In genomic region chrX:119292445-119292844, GRCh38 we compare ENCODE assay signal across 17 cellular contexts. TPM values are rescaled to one million over a fixed set of nuclear protein-coding genes. Genes with fewer than 3 reads are reported as not detected.
DNase-seq lines count a peak whose midpoint lies in the region; ATAC-seq, FAIRE-seq and TF ChIP-seq lines count a peak whose summit lies in the region.
"Had no signal": no experiment of that assay in that cellular context is flagged by ENCODE, and none has a peak within 500 bp of the region (broad histone marks: within the 10 kb centered on the region; RNA-seq: fewer than 3 reads in every experiment).

No MANE protein-coding gene starts in this region.

- H3K27ac ChIP-seq in GM12878 (ENCODE audit: control insufficient read depth, insufficient read depth) (no peak overlapping the region), HepG2 (ENCODE audit: extremely low read length, insufficient read depth, low read length) (no peak overlapping the region)
- H3K27ac ChIP-seq: psoas muscle, SJCRH30, vagina had no signal

- TF ChIP-seq RAD21 in GM12878 (IDR thresholded peaks at IDR 0.05; ENCODE audit: insufficient read depth, low read depth, low read length) = no peak
- no peak for TF ChIP-seq RAD21 in HepG2 (CRISPR knock-in tag; IDR thresholded peaks at IDR 0.05)

- CTCF ChIA-PET in GM12878 (lab: Yijun Ruan, JAX) (interaction anchor here (0.6 to 1.0 kb wide), 3 partner anchors 14 to 220 kb away, joined by 3 to 4 read pairs (median 4); no protein-coding TSS in a partner anchor), HepG2 (lab: Yijun Ruan, JAX; ENCODE audit: low intra/inter-chr PET ratio, low total read pairs) (no interaction called here)

- H3K9me3 ChIP-seq in GM12878 (replicated peaks; ENCODE audit: control insufficient read depth, insufficient read depth, low read length) (no peaks in the 10 kb centered on the region), HepG2 (ENCODE audit: low read length) (no peaks in the 10 kb centered on the region)
- H3K9me3 ChIP-seq: psoas muscle, SJCRH30, vagina had no signal

- H3K79me2 ChIP-seq in GM12878 (ENCODE audit: control insufficient read depth, insufficient read depth, low read length) (no peaks in the 10 kb centered on the region), HepG2 (ENCODE audit: insufficient read depth, low read length) (no peaks in the 10 kb centered on the region)

- ATAC-seq in GM12878 = no peak
- ATAC-seq in HepG2 = no peak
- ATAC-seq: psoas muscle; stimulated activated naive CD8-positive, alpha-beta T cell treated with anti-CD3 and anti-CD28 coated beads, Interleukin-15, amount 100 ng/mL, for 72 hours had no signal

- H4K20me1 ChIP-seq in GM12878 (ENCODE audit: control insufficient read depth, insufficient read depth) = no peaks in the 10 kb centered on the region
- H4K20me1 ChIP-seq in HepG2 (ENCODE audit: insufficient read depth, low read length) = no peaks in the 10 kb centered on the region

- no peaks in the 10 kb centered on the region for H3K4me1 ChIP-seq in GM12878 (ENCODE audit: control insufficient read depth, insufficient read depth, low read length)
- no peaks in the 10 kb centered on the region for H3K4me1 ChIP-seq in HepG2 (ENCODE audit: insufficient read depth, low read length)
- H3K4me1 ChIP-seq: psoas muscle, SJCRH30, vagina had no signal

- RAD21 ChIA-PET in GM12878 (lab: Charles Lee; ENCODE audit: unreplicated experiment) = interaction anchor here (0.9 to 1.4 kb wide), 2 partner anchors 197 to 220 kb away, joined by 3 read pairs; no protein-coding TSS in a partner anchor

- DNase-seq in GM18507 (ENCODE audit: extremely low spot score, insufficient read length, low read depth) (no peak), M059J (ENCODE audit: low read depth) (peak; percentile 36), GM12878 (ENCODE audit: low read depth, low spot score) (no peak), HepG2 (ENCODE audit: low spot score) (no peak), GM19239 (ENCODE audit: insufficient read length, low spot score) (no peak), amniotic stem cell (lab: John Stamatoyannopoulos, UW) (no peak), HK-2 (ENCODE audit: unreplicated experiment) (no peak)
- DNase-seq: activated CD4-positive, alpha-beta memory T cell treated with anti-CD3 and anti-CD28 coated beads for 36 hours; activated T-cell treated with anti-CD3 and anti-CD28 coated beads, Interleukin-2, amount 50 U/mL, for 48 hours; CD4-positive, alpha-beta T cell; naive B cell; NCI-H1930; NCI-H526 treated with DMSO at 0.1 percent for 48 hours; psoas muscle; SJCRH30; stimulated activated naive CD8-positive, alpha-beta T cell treated with anti-CD3 and anti-CD28 coated beads, Interleukin-15, amount 100 ng/mL, for 72 hours had no signal

- no peaks in the 10 kb centered on the region for H3K36me3 ChIP-seq in GM12878 (ENCODE audit: control insufficient read depth in 2 of 2, insufficient read depth in 2 of 2, low read length in 1 of 2)
- H3K36me3 ChIP-seq in HepG2 (replicated peaks in 1 of 2; ENCODE audit: control insufficient read depth in 1 of 2, insufficient read depth in 2 of 2, low read length in 2 of 2) = no peaks in the 10 kb centered on the region
- H3K36me3 ChIP-seq: SJCRH30, vagina had no signal

- TF ChIP-seq CTCF in GM12878 (IDR thresholded peaks at IDR 0.05 in 2 of 3, conservative IDR thresholded peaks at IDR 0.05 in 1 of 3; ENCODE audit: control insufficient read depth in 2 of 3, extremely low read depth in 1 of 3, insufficient read depth in 1 of 3, low read depth in 3 of 3, low read length in 3 of 3) (peak in 2 of 3 experiments; percentile 13 to 17; a peak in 2 of 6 replicates), HepG2 (CRISPR knock-in tag; IDR thresholded peaks at IDR 0.05) (0 out of 2 replicates have a peak, but pooled peaks have one; percentile 16)

- peaks cover 0 to 3% of the 10 kb centered on the region in 2 experiments; a peak in 1 of 4 replicates for H3K27me3 ChIP-seq in GM12878 (replicated peaks in 1 of 2; ENCODE audit: control insufficient read depth in 2 of 2, insufficient read depth in 2 of 2, low read length in 1 of 2)
- no peaks in the 10 kb centered on the region for H3K27me3 ChIP-seq in HepG2 (ENCODE audit: control insufficient read depth in 1 of 2, insufficient read depth in 2 of 2, low read length in 2 of 2)
- H3K27me3 ChIP-seq: vagina had no signal

- FAIRE-seq in GM18507 (lab: Jason Lieb, UNC) (peak; percentile 5), GM12878 (lab: Jason Lieb, UNC) (no peak), HepG2 (lab: Jason Lieb, UNC) (peak; percentile 34), GM19239 (lab: Jason Lieb, UNC) (no peak)

- POLR2A ChIA-PET in GM12878 (lab: Charles Lee) = no interaction called here
- POLR2A ChIA-PET in HepG2 (lab: Yijun Ruan, JAX) = no interaction called here

- BruUV-seq in GM12878 (replicated peaks; lab: Mats Ljungman, UMichigan) (no TSS peak), HepG2 (replicated peaks; lab: Mats Ljungman, UMichigan) (no TSS peak)

- SMC1A ChIA-PET in GM12878 (lab: Charles Lee; ENCODE audit: uncharacterized antibody, unreplicated experiment) = no interaction called here

- intact Hi-C loops in GM12878 (cut with micrococcal nuclease; ENCODE audit: unreplicated experiment) = no loop called here
- intact Hi-C loops in HepG2 (cut with micrococcal nuclease; ENCODE audit: unreplicated experiment) = no loop called here

- in situ Hi-C loops in GM12878 (cut with MboI) = no loop called here
- in situ Hi-C loops in HepG2 (cut with HindIII; ENCODE audit: extremely low pct_ligation_motif_present, low pct_unique_long_range_greater_than_20kb) = no loop called here

- no peak for TF ChIP-seq EP300 in GM12878 (IDR thresholded peaks at IDR 0.05; ENCODE audit: borderline replicate concordance in 1 of 2, control insufficient read depth in 1 of 2, low read depth in 2 of 2, low read length in 2 of 2)
- no peak for TF ChIP-seq EP300 in HepG2 (IDR thresholded peaks at IDR 0.05; ENCODE audit: low read depth in 2 of 2, low read length in 2 of 2)
- no peak for TF ChIP-seq EP300 in HepG2 (CRISPR knock-in tag; IDR thresholded peaks at IDR 0.05; ENCODE audit: borderline replicate concordance)

- H3K4me2 ChIP-seq in GM12878 (ENCODE audit: control insufficient read depth, insufficient read depth) (no peak overlapping the region), HepG2 (ENCODE audit: low read depth, low read length) (no peak overlapping the region)

- no peak overlapping the region for H3K4me3 ChIP-seq in GM12878
- no peak overlapping the region for H3K4me3 ChIP-seq in HepG2 (replicated peaks in 1 of 3; ENCODE audit: insufficient read depth in 1 of 3, low read depth in 2 of 3, low read length in 3 of 3)
- H3K4me3 ChIP-seq: psoas muscle, SJCRH30, vagina had no signal

- H3K9ac ChIP-seq in GM12878 (ENCODE audit: control insufficient read depth, insufficient read depth, low read length) (no peak overlapping the region), HepG2 (ENCODE audit: insufficient read depth, low read depth, low read length) (no peak overlapping the region)

- H2AFZ ChIP-seq in GM12878 (ENCODE audit: control insufficient read depth, low read depth, low read length) = no peak overlapping the region
- no peak overlapping the region for H2AFZ ChIP-seq in HepG2 (ENCODE audit: low read length)

- TF ChIP-seq POLR2A in GM12878 (IDR thresholded peaks at IDR 0.05; ENCODE audit: low read depth, low read length) (no peak), HepG2 (IDR thresholded peaks at IDR 0.05; ENCODE audit: insufficient read depth in 1 of 2, low read depth in 2 of 2, low read length in 2 of 2) (no peak)

TF ChIP-seq in HepG2, 621 proteins besides CTCF, POLR2A, EP300 and RAD21 (continues in another document):
- TF ChIP-seq U2AF1 (optimal IDR thresholded peaks at IDR 0.05; ENCODE audit: low read depth, low read length) = no peak

RNA-seq across cellular contexts. Expression of gene PGRMC1, which starts 56.4 kb away (rescaled TPM):
- 563 and 702 TPM in 2 replicates for total RNA-seq in M059J (2014; rRNA removed; shearing (Covaris generic))
- 24.5 and 25.1 TPM in 2 replicates for total RNA-seq in GM12878 (2013; cell fraction: nucleolus; rRNA removed)
- 54.4 and 58.5 TPM in 2 replicates for total RNA-seq in GM12878 (2014; rRNA removed)
- 35.1 and 38.6 TPM in 2 replicates for total RNA-seq in GM12878 (2014; rRNA removed; fragmentation: Illumina TruSeq; extraction: Trizol)
- 36.3 and 38.9 TPM in 2 replicates for total RNA-seq in GM12878 (2021)
- 14.2 TPM for polyA plus RNA-seq in GM12878 (2011; ENCODE audit: low read depth)
- 47.7 and 69.2 TPM in 2 replicates for polyA plus RNA-seq in GM12878 (2011; rRNA removed)
- 25.0 and 35.0 TPM in 2 replicates for polyA plus RNA-seq in GM12878 (2011; cell fraction: cytosol; rRNA removed)
- polyA plus RNA-seq in GM12878 (2011; cell fraction: nucleus; rRNA removed) = 15.5 and 19.1 TPM in 2 replicates
- polyA plus RNA-seq in GM12878 (2012) = 25.3 and 25.5 TPM in 2 replicates
- polyA plus RNA-seq in GM12878 (2014; fragmentation: Illumina TruSeq; extraction: Trizol) = 40.4 and 47.0 TPM in 2 replicates
- 10 to 100 TPM; 13.6 to 28.9 TPM for polyA plus RNA-seq in GM12878 (2014; fragmentation: Nextera tagmentation; extraction: Ambion mirVana)
- 40.1 and 46.2 TPM in 2 replicates for polyA plus RNA-seq in GM12878 (2014; rRNA removed)
- polyA plus RNA-seq in GM12878 (2016; fragmentation: Nextera tagmentation; extraction: Ambion mirVana) = 10 to 100 TPM; 59.3 to 60.9 TPM
- 17.0 and 18.6 TPM in 2 replicates for polyA minus RNA-seq in GM12878 (2011; rRNA and poly(A)+ RNA removed)
- polyA minus RNA-seq in GM12878 (2011; cell fraction: cytosol; rRNA and poly(A)+ RNA removed) = 16.9 and 17.2 TPM in 2 replicates
- polyA minus RNA-seq in GM12878 (2011; cell fraction: nucleus; rRNA and poly(A)+ RNA removed) = 4.8 and 9.1 TPM in 2 replicates
- total RNA-seq in HepG2 (2016; rRNA removed; fragmentation: Illumina TruSeq; extraction: Trizol) = 75.8 and 124 TPM in 2 replicates
- total RNA-seq in HepG2 (2016; cell fraction: cytosol; rRNA removed; fragmentation: Illumina TruSeq; extraction: Trizol; ENCODE audit: low read depth) = 15.5 and 16.5 TPM in 2 replicates
- total RNA-seq in HepG2 (2016; cell fraction: insoluble cytoplasmic fraction; rRNA removed; fragmentation: Illumina TruSeq; extraction: Trizol) = 79.1 and 122 TPM in 2 replicates
- 44.8 and 47.9 TPM in 2 replicates for total RNA-seq in HepG2 (2016; cell fraction: membrane; rRNA removed; fragmentation: Illumina TruSeq; extraction: Trizol)
- total RNA-seq in HepG2 (2016; cell fraction: nucleus; rRNA removed; fragmentation: Illumina TruSeq; extraction: Trizol) = 102 and 116 TPM in 2 replicates
- polyA plus RNA-seq in HepG2 (2011; rRNA removed) = 42.2 and 44.7 TPM in 2 replicates
- 33.9 and 40.5 TPM in 2 replicates for polyA plus RNA-seq in HepG2 (2011; cell fraction: cytosol; rRNA removed)
- polyA plus RNA-seq in HepG2 (2011; cell fraction: nucleus; rRNA removed) = 21.5 and 23.2 TPM in 2 replicates
- polyA plus RNA-seq in HepG2 (2012) = 71.4 and 76.9 TPM in 2 replicates
- 16.0 and 16.3 TPM in 2 replicates for polyA plus RNA-seq in HepG2 (2016; cell fraction: cytosol; fragmentation: Illumina TruSeq; extraction: Trizol; ENCODE audit: low read depth)
- 75.3 and 80.9 TPM in 2 replicates for polyA plus RNA-seq in HepG2 (2016; cell fraction: insoluble cytoplasmic fraction; fragmentation: Illumina TruSeq; extraction: Trizol; ENCODE audit: low read depth)
- polyA plus RNA-seq in HepG2 (2016; cell fraction: membrane; fragmentation: Illumina TruSeq; extraction: Trizol; ENCODE audit: low read depth) = 29.1 and 30.4 TPM in 2 replicates
- polyA plus RNA-seq in HepG2 (2016; cell fraction: nucleus; fragmentation: Illumina TruSeq; extraction: Trizol; ENCODE audit: insufficient read depth, low read depth) = 155 and 169 TPM in 2 replicates
- polyA minus RNA-seq in HepG2 (2011; rRNA and poly(A)+ RNA removed; ENCODE audit: low replicate concordance) = 26.3 and 32.7 TPM in 2 replicates
- polyA minus RNA-seq in HepG2 (2011; cell fraction: cytosol; rRNA and poly(A)+ RNA removed) = 39.7 and 41.7 TPM in 2 replicates
- 11.1 and 17.4 TPM in 2 replicates for polyA minus RNA-seq in HepG2 (2011; cell fraction: nucleus; rRNA and poly(A)+ RNA removed)
